Comparison of ENCODE assay signal across 8 cellular contexts in genomic region chr3:81485444-81485865, GRCh38.
DNase-seq lines count a peak whose midpoint lies in the region; ATAC-seq and TF ChIP-seq lines count a peak whose summit lies in the region.

No MANE protein-coding gene starts in this region.

- H3K36me3 ChIP-seq in ascending aorta = no peaks in the 10 kb centered on the region

- ATAC-seq in GM19043 (IDR thresholded peaks at IDR 0.05; ENCODE audit: low read depth, unreplicated experiment) (peak; percentile 97), HG03108 (IDR thresholded peaks at IDR 0.05; ENCODE audit: unreplicated experiment) (peak; percentile 99)

- H3K27ac ChIP-seq in ascending aorta = peak overlapping the region; percentile 68 to 74

- H3K27me3 ChIP-seq in ascending aorta = no peaks in the 10 kb centered on the region

- peak in 1 of 2 donors; percentile 70 for DNase-seq in ascending aorta (ENCODE audit: low spot score in 2 of 2)
- peak; percentile 40 for DNase-seq in non-pigmented ciliary epithelial cell (ENCODE audit: low read depth)
- no peak for DNase-seq in SHP77 (lab: John Stamatoyannopoulos, UW)
- DNase-seq in DMS 273 treated with DMSO at 0.1 percent for 48 hours (lab: John Stamatoyannopoulos, UW) = no peak
- DNase-seq in activated T-cell treated with anti-CD3 and anti-CD28 coated beads for 4 hours = no peak
- no peak for DNase-seq in ureter (ENCODE audit: low spot score)

- peak overlapping the region in 1 of 2 donors; percentile 41 for H3K4me3 ChIP-seq in ascending aorta

- no peak for TF ChIP-seq CTCF in ascending aorta (IDR thresholded peaks at IDR 0.05)

- peaks cover 8 to 17% of the 10 kb centered on the region in 2 donors for H3K4me1 ChIP-seq in ascending aorta

- intact Hi-C loops in ascending aorta (cut with DNase I) = no loop called here

- no peaks in the 10 kb centered on the region for H3K9me3 ChIP-seq in ascending aorta
